In genomic region chr11:68200639-68201038, GRCh38 we compare ENCODE assay signal across 2 cellular contexts.
A peak's percentile ranks its signal among the peaks of the same experiment; 100 is the strongest.
TF ChIP-seq lines count a peak whose summit lies in the region.

No MANE protein-coding gene starts in this region.

TF ChIP-seq in A549, 52 proteins besides CTCF, POLR2A, EP300 and RAD21 (continued from another document):
- TF ChIP-seq CEBPB (IDR thresholded peaks at IDR 0.05) = peak in 1 of 2 experiments; percentile 41; a peak in 1 of 4 replicates

TF ChIP-seq in K562, 482 proteins besides CTCF, POLR2A, EP300 and RAD21 (continued from another document):
- TF ChIP-seq ESRRA (IDR thresholded peaks at IDR 0.05; ENCODE audit: borderline replicate concordance, low read depth) (no peak), CEBPB (tag; IDR thresholded peaks at IDR 0.05) (peak; percentile 34; the same call in 1 of the 2 replicates), ATF3 (IDR thresholded peaks at IDR 0.05) (peak; percentile 70), ATF3 (CRISPR knock-in tag; conservative IDR thresholded peaks at IDR 0.05) (no peak), CEBPG (CRISPR knock-in tag; IDR thresholded peaks at IDR 0.05) (peak; percentile 31; the same call in 1 of the 2 replicates), CEBPG (tag; conservative IDR thresholded peaks at IDR 0.05 in 1 of 2, IDR thresholded peaks at IDR 0.05 in 1 of 2) (peak; percentile 61 to 74)
TF ChIP-seq in K562: peak in this region for 3.
